ENCODE assay signal across 8 cellular contexts in the genomic region with DNA sequence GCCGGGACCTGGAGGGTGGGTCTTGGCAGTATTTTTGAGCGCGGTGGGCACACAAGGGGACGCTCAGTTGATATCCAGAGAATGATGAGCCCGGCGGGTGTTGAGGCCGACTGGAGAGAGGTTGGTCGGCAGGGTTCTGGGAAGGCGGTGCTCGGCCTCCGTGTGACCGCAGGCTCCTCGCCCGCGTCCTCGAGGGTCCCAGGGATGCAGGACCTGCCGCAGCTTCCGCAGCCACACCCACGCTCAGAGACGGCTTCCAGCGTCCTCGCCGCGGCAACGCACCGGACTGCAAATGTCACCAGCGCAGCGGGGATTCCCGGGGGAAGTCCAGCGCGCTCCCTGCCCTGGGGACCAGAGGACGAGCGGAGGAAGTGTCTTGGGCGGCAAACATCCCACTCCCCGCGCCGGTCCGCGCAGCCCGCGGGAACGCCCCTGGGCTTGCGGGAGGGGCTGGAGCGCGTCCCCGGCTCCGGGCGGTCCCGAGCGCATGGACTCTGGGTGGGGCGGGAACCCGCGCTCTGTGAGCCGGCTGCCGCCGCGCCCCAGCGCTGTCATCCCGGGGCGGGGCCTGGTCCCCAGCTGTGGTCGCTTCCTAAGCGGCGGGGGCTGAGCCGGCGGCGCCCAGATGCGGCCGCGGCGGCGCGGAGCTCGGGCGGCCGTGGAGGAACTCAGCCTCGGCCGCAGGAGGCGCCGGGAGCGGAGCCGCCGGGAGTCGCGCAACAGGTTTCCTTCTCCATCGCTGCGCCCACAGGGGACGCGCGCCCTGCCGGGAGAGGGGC. TPM values are rescaled to one million over a fixed set of nuclear protein-coding genes. Genes with fewer than 3 reads are reported as not detected.
A peak's percentile ranks its signal among the peaks of the same experiment; 100 is the strongest.
DNase-seq lines count a peak whose midpoint lies in the region; ATAC-seq and TF ChIP-seq lines count a peak whose summit lies in the region.

TSS of gene STX11 (plus strand) at position 624 of the 779 bp plus-strand sequence. CDS start 36,111 bp downstream, outside the sequence.

- intact Hi-C loops in Right ventricle myocardium superior (cut with DNase I), result loop anchor here (2.0 to 5.0 kb wide), 2 partner anchors 43 to 67 kb away; no protein-coding TSS in a partner anchor

- H3K4me2 ChIP-seq in BLaER1 treated with 17β-estradiol and CSF1 and Interleukin-3, amounts not matched to agents 10 nM and 100 nM, result peak within 1 kb of the TSS; percentile 80 to 99 (median 93)

- peaks cover 0 to 23% (median 14%) of the 10 kb centered on the region in 11 experiments; a peak in 13 of 22 replicates for H3K27me3 ChIP-seq in BLaER1 treated with 17β-estradiol and CSF1 and Interleukin-3, amounts not matched to agents 10 nM and 100 nM
- H3K27me3 ChIP-seq in upper lobe of left lung, result no peaks in the 10 kb centered on the region

- H3K27ac ChIP-seq in BLaER1 treated with 17β-estradiol and CSF1 and Interleukin-3, amounts not matched to agents 10 nM and 100 nM, result peak within 1 kb of the TSS in 10 of 11 experiments; percentile 6 to 79 (median 58); a peak in 17 of 22 replicates
- H3K27ac ChIP-seq in upper lobe of left lung, result peak within 1 kb of the TSS; percentile 86 to 96 (median 90)

- H3K9me3 ChIP-seq in BLaER1 treated with 17β-estradiol and CSF1 and Interleukin-3, amounts not matched to agents 10 nM and 100 nM (replicated peaks in 1 of 11), result no peaks in the 10 kb centered on the region
- no peaks in the 10 kb centered on the region for H3K9me3 ChIP-seq in upper lobe of left lung

- no peaks in the 10 kb centered on the region for H3K36me3 ChIP-seq in BLaER1 treated with 17β-estradiol and CSF1 and Interleukin-3, amounts not matched to agents 10 nM and 100 nM
- H3K36me3 ChIP-seq in upper lobe of left lung, result no peaks in the 10 kb centered on the region

- H3K4me1 ChIP-seq in BLaER1 treated with 17β-estradiol and CSF1 and Interleukin-3, amounts not matched to agents 10 nM and 100 nM, result peaks cover 12 to 44% (median 15%) of the 10 kb centered on the region in 10 experiments
- H3K4me1 ChIP-seq in upper lobe of left lung, result peaks cover 9 to 30% (median 18%) of the 10 kb centered on the region in 4 donors

- DNase-seq in SK-N-DZ (ENCODE audit: low spot score), result peak; percentile 17
- peak; percentile 80 for DNase-seq in activated naive CD4-positive, alpha-beta T cell treated with Interleukin-2 at 50 U/mL for 16 hours
- peak; percentile 89 for DNase-seq in Right ventricle myocardium superior
- DNase-seq in pons (ENCODE audit: low spot score), result peak; percentile 17
- peak; percentile 85 to 96 for DNase-seq in upper lobe of left lung

- WGBS in upper lobe of left lung, 2 donors, result 2 to 3% methylated on average over 3 to 24 of the region's 90 CpGs

- no peaks in the 10 kb centered on the region; a peak in 1 of 22 replicates for H4K20me1 ChIP-seq in BLaER1 treated with 17β-estradiol and CSF1 and Interleukin-3, amounts not matched to agents 10 nM and 100 nM

- no peak for TF ChIP-seq EP300 in upper lobe of left lung (IDR thresholded peaks at IDR 0.05)

- ATAC-seq in GM19395 (IDR thresholded peaks at IDR 0.05; ENCODE audit: unreplicated experiment) (peak; percentile 60), HG03520 (IDR thresholded peaks at IDR 0.05; ENCODE audit: unreplicated experiment) (peak; percentile 59), Right ventricle myocardium superior (ENCODE audit: poor library complexity) (peak; percentile 96), upper lobe of left lung (ENCODE audit: low FRiP score in 2 of 2) (peak; percentile 92 to 96)

- peak in 3 of 6 experiments; percentile 4 to 40 (median 12) for TF ChIP-seq CTCF in upper lobe of left lung (IDR thresholded peaks at IDR 0.05)

- H3K4me3 ChIP-seq in BLaER1 treated with 17β-estradiol and CSF1 and Interleukin-3, amounts not matched to agents 10 nM and 100 nM, result peak within 1 kb of the TSS; percentile 66 to 84 (median 72)
- peak within 1 kb of the TSS; percentile 69 to 96 (median 88) for H3K4me3 ChIP-seq in upper lobe of left lung

- peak within 1 kb of the TSS; percentile 52 to 80 (median 78) for H3K9ac ChIP-seq in BLaER1 treated with 17β-estradiol and CSF1 and Interleukin-3, amounts not matched to agents 10 nM and 100 nM

- TF ChIP-seq POLR2A in upper lobe of left lung (IDR thresholded peaks at IDR 0.05), result peak in 3 of 4 donors; percentile 55 to 94 (median 87)

RNA-seq across cellular contexts. Expression of gene STX11, which starts in this region (rescaled TPM):
- not detected in 2 replicates for polyA plus RNA-seq in SK-N-DZ (2014; cell fraction: cytosol; rRNA removed)
- polyA plus RNA-seq in SK-N-DZ (2014; cell fraction: nucleus; rRNA removed), result not detected in 2 replicates
- total RNA-seq in Right ventricle myocardium superior (8.9 TPM), upper lobe of left lung (100 to 1,000 TPM in 1 of 6 donors, 10 to 100 TPM in 5; 47.9 to 134 (median 75.5) TPM)

Comparison
In these comparisons a context has a peak if more than half of its experiments do, and no peak if none do; other contexts are left out.
1. Peak in every context shown above with its lines: DNase-seq, ATAC-seq, H3K4me3 ChIP-seq and H3K27ac ChIP-seq.
2. DNase-seq: peak in every context shown above with its lines; median percentile 90 in upper lobe of left lung; 89 in Right ventricle myocardium superior; 80 in activated naive CD4-positive, alpha-beta T cell treated with Interleukin-2 at 50 U/mL for 16 hours; 17 in SK-N-DZ; 17 in pons.